Comparison of ENCODE assay signal across 13 cellular contexts in genomic region chr12:52947738-52948423, GRCh38. TPM values are rescaled to one million over a fixed set of nuclear protein-coding genes. Genes with fewer than 3 reads are reported as not detected.
DNase-seq lines count a peak whose midpoint lies in the region; ATAC-seq and TF ChIP-seq lines count a peak whose summit lies in the region.
"Had no signal": no experiment of that assay in that cellular context is flagged by ENCODE, and none has a peak within 500 bp of the region (broad histone marks: within the 10 kb centered on the region; RNA-seq: fewer than 3 reads in every experiment).

No MANE protein-coding gene starts in this region.

- no peaks in the 10 kb centered on the region for H3K27me3 ChIP-seq in SK-N-SH (ENCODE audit: insufficient read depth)
- H3K27me3 ChIP-seq: foreskin keratinocyte had no signal

- peaks cover 0 to 41% of the 10 kb centered on the region in 2 experiments; a peak in 2 of 4 replicates for H3K4me1 ChIP-seq in SK-N-SH (ENCODE audit: control insufficient read depth in 1 of 2, insufficient read depth in 2 of 2, low read depth in 1 of 2, low read length in 1 of 2)

- H3K36me3 ChIP-seq in SK-N-SH (replicated peaks in 1 of 2; ENCODE audit: control insufficient read depth in 1 of 2, insufficient read depth in 2 of 2, low read length in 1 of 2) = peaks cover 4 to 9% of the 10 kb centered on the region in 2 experiments
- H3K36me3 ChIP-seq: thoracic aorta had no signal

- H3K79me2 ChIP-seq in SK-N-SH (ENCODE audit: insufficient read depth) = peaks cover 53% of the 10 kb centered on the region

- H3K4me3 ChIP-seq in SK-N-SH (ENCODE audit: low read depth in 2 of 2, low read length in 1 of 2) (peak overlapping the region in 1 of 2 experiments; percentile 85; a peak in 1 of 4 replicates), fibroblast of the aortic adventitia (ENCODE audit: low read depth, low read length) (peak overlapping the region; percentile 31)

- CTCF ChIA-PET in SK-N-SH (lab: Yijun Ruan, JAX) = interaction anchor here (5.4 kb wide), 1 partner anchor 33 kb away, joined by 31 read pairs; no protein-coding TSS in a partner anchor
- CTCF ChIA-PET in T-cell (lab: Charles Lee) = no interaction called here

- H3K9me3 Mint-ChIP-seq in T-cell (no peaks in the 10 kb centered on the region), progenitor cell of endocrine pancreas (ENCODE audit: low read depth) (no peaks in the 10 kb centered on the region)

- TF ChIP-seq EP300 in SK-N-SH (IDR thresholded peaks at IDR 0.05; ENCODE audit: borderline replicate concordance in 1 of 2, low read depth in 1 of 2, low read length in 1 of 2) = no peak

- H3K9ac ChIP-seq in SK-N-SH = no peak overlapping the region; the same call in 1 of the 2 replicates

- H3K36me3 Mint-ChIP-seq in T-cell (no peaks in the 10 kb centered on the region), progenitor cell of endocrine pancreas (ENCODE audit: insufficient read depth) (peaks cover 24% of the 10 kb centered on the region)

- H3K9me2 ChIP-seq in SK-N-SH = no peaks in the 10 kb centered on the region

- H3K4me3 Mint-ChIP-seq in T-cell = peak overlapping the region; percentile 83 to 86 (median 84)
- peak overlapping the region; percentile 82 for H3K4me3 Mint-ChIP-seq in progenitor cell of endocrine pancreas (ENCODE audit: low read depth)

- peaks cover 0 to 12% of the 10 kb centered on the region in 2 donors for H3K27me3 Mint-ChIP-seq in T-cell
- H3K27me3 Mint-ChIP-seq in progenitor cell of endocrine pancreas = no peaks in the 10 kb centered on the region

- H4K20me1 ChIP-seq in SK-N-SH (ENCODE audit: insufficient read depth) = no peaks in the 10 kb centered on the region

- ATAC-seq in SK-N-SH treated with all-trans-retinoic acid at 6 μM for 48 hours (no peak), T-cell (replicated peaks in 1 of 4) (no peak)

- POLR2A ChIA-PET in SK-N-SH (lab: Yijun Ruan, JAX) = no interaction called here
- POLR2A ChIA-PET in T-cell (lab: Charles Lee) = no interaction called here

- H3K9me3 ChIP-seq in SK-N-SH = no peaks in the 10 kb centered on the region
- H3K9me3 ChIP-seq: mucosa of descending colon, thoracic aorta had no signal

- peak overlapping the region; percentile 81 for H3K4me2 ChIP-seq in SK-N-SH

- no peak for TF ChIP-seq RAD21 in SK-N-SH (IDR thresholded peaks at IDR 0.05; ENCODE audit: low read length)

- H2AFZ ChIP-seq in SK-N-SH (ENCODE audit: low read depth) = no peak overlapping the region

- H3K27ac Mint-ChIP-seq in T-cell (peak overlapping the region in 1 of 2 donors; percentile 36), progenitor cell of endocrine pancreas (peak overlapping the region; percentile 99)

- H3F3A ChIP-seq in SK-N-SH (replicated peaks; ENCODE audit: insufficient read depth) = peaks cover 30% of the 10 kb centered on the region

- H3K4me1 Mint-ChIP-seq in T-cell = peaks cover 5 to 13% (median 12%) of the 10 kb centered on the region in 3 donors
- H3K4me1 Mint-ChIP-seq in progenitor cell of endocrine pancreas (ENCODE audit: low read depth) = peaks cover 82% of the 10 kb centered on the region

- peak overlapping the region in 1 of 2 experiments; percentile 82; a peak in 1 of 4 replicates for H3K27ac ChIP-seq in SK-N-SH (ENCODE audit: low read depth in 2 of 2, low read length in 1 of 2)
- H3K27ac ChIP-seq: thoracic aorta had no signal

- DNase-seq in SK-N-SH (no peak), T-cell (no peak), fibroblast of the aortic adventitia (ENCODE audit: low read depth) (no peak), progenitor cell of endocrine pancreas (ENCODE audit: low spot score, unreplicated experiment) (no peak), SK-N-DZ (ENCODE audit: low spot score) (no peak), HPDE6-E6E7 (ENCODE audit: extremely low spot score) (no peak), NCI-H748 (lab: John Stamatoyannopoulos, UW; ENCODE audit: unreplicated experiment) (no peak)
- DNase-seq: Kasumi-1, NCI-H524 had no signal

- WGBS in SK-N-SH (ENCODE audit: low lambda C conversion rate) = 78% methylated on average over 12 of the region's 12 CpGs

- TF ChIP-seq CTCF in SK-N-SH (IDR thresholded peaks at IDR 0.05) (no peak), fibroblast of the aortic adventitia (IDR thresholded peaks at IDR 0.05; ENCODE audit: insufficient read depth, low read length) (no peak), progenitor cell of endocrine pancreas (IDR thresholded peaks at IDR 0.05; ENCODE audit: unreplicated experiment) (no peak)

TF ChIP-seq in SK-N-SH, 30 proteins besides CTCF, POLR2A, EP300 and RAD21 (continues in another document):
- no peak for TF ChIP-seq RXRA (IDR thresholded peaks at IDR 0.05; ENCODE audit: borderline replicate concordance, low read depth)
- no peak for TF ChIP-seq TEAD4 (IDR thresholded peaks at IDR 0.05; ENCODE audit: borderline replicate concordance, insufficient read depth)
- TF ChIP-seq ZBTB33 (IDR thresholded peaks at IDR 0.05; ENCODE audit: borderline replicate concordance, low read depth) = no peak
- no peak for TF ChIP-seq RCOR1 (IDR thresholded peaks at IDR 0.05; ENCODE audit: low read length)
- no peak for TF ChIP-seq CHD2 (IDR thresholded peaks at IDR 0.05; ENCODE audit: low read length, partially characterized antibody)
- TF ChIP-seq MEF2A (IDR thresholded peaks at IDR 0.05; ENCODE audit: borderline replicate concordance, low read depth) = no peak
- TF ChIP-seq TCF12 (IDR thresholded peaks at IDR 0.05) = no peak

TF ChIP-seq in SK-N-SH treated with all-trans-retinoic acid at 6 μM for 48 hours, 23 proteins besides CTCF, POLR2A, EP300 and RAD21:
- no peak for TF ChIP-seq SNAI2 (CRISPR knock-in tag; IDR thresholded peaks at IDR 0.05)
- TF ChIP-seq ZFP3 (CRISPR knock-in tag; IDR thresholded peaks at IDR 0.05) = no peak
- TF ChIP-seq POU6F1 (CRISPR knock-in tag; IDR thresholded peaks at IDR 0.05; ENCODE audit: borderline replicate concordance, low read depth) = no peak
TF ChIP-seq in SK-N-SH treated with all-trans-retinoic acid at 6 μM for 48 hours: peak in this region for 0.

RNA-seq across cellular contexts. Expression of gene KRT18, which starts 1.0 kb away (rescaled TPM):
- 332 and 351 TPM in 2 replicates for polyA plus RNA-seq in SK-N-SH (2012; rRNA removed)
- 225 and 265 TPM in 2 replicates for polyA plus RNA-seq in SK-N-SH (2012; cell fraction: cytosol; rRNA removed)
- 714 and 1,063 TPM in 2 replicates for polyA plus RNA-seq in SK-N-SH (2012; cell fraction: nucleus; rRNA removed)
- total RNA-seq in T-cell (10 to 100 TPM in 3 of 5 donors, 1 to 10 TPM in 2; 3.0 to 14.9 (median 11.8) TPM), fibroblast of the aortic adventitia (ENCODE audit: low replicate concordance) (26.8 and 188 TPM in 2 replicates), progenitor cell of endocrine pancreas (608 and 692 TPM in 2 replicates)
- not detected in 2 replicates for polyA plus RNA-seq in SK-N-DZ (2014; cell fraction: cytosol; rRNA removed)
- polyA plus RNA-seq in SK-N-DZ (2014; cell fraction: nucleus; rRNA removed) = not detected in 2 replicates

RNA-seq across cellular contexts. Expression of gene KRT8, which starts 43.0 kb away (rescaled TPM):
- 47.7 and 49.4 TPM in 2 replicates for polyA plus RNA-seq in SK-N-SH (2012; rRNA removed)
- 35.6 and 44.1 TPM in 2 replicates for polyA plus RNA-seq in SK-N-SH (2012; cell fraction: cytosol; rRNA removed)
- 40.7 and 41.4 TPM in 2 replicates for polyA plus RNA-seq in SK-N-SH (2012; cell fraction: nucleus; rRNA removed)
- total RNA-seq in T-cell (10 to 100 TPM in 2 of 5 donors, 1 to 10 TPM in 1, under 1 TPM in 2; 0.42 to 13.3 (median 8.0) TPM), fibroblast of the aortic adventitia (ENCODE audit: low replicate concordance) (5.4 and 15.4 TPM in 2 replicates), progenitor cell of endocrine pancreas (1,180 and 1,246 TPM in 2 replicates)
- polyA plus RNA-seq in SK-N-DZ (2014; cell fraction: cytosol; rRNA removed) = 1.5 and 1.8 TPM in 2 replicates
- 0.25 and 0.31 TPM in 2 replicates for polyA plus RNA-seq in SK-N-DZ (2014; cell fraction: nucleus; rRNA removed)

RNA-seq across cellular contexts. Expression of gene EIF4B, which starts 58.4 kb away (rescaled TPM):
- 267 and 292 TPM in 2 replicates for polyA plus RNA-seq in SK-N-SH (2012; rRNA removed)
- polyA plus RNA-seq in SK-N-SH (2012; cell fraction: cytosol; rRNA removed) = 346 and 371 TPM in 2 replicates
- 127 and 164 TPM in 2 replicates for polyA plus RNA-seq in SK-N-SH (2012; cell fraction: nucleus; rRNA removed)
- total RNA-seq in T-cell (100 to 1,000 TPM; 710 to 755 (median 729) TPM), fibroblast of the aortic adventitia (ENCODE audit: low replicate concordance) (1,016 and 1,876 TPM in 2 replicates), progenitor cell of endocrine pancreas (447 and 487 TPM in 2 replicates)
- 453 and 511 TPM in 2 replicates for polyA plus RNA-seq in SK-N-DZ (2014; cell fraction: cytosol; rRNA removed)
- polyA plus RNA-seq in SK-N-DZ (2014; cell fraction: nucleus; rRNA removed) = 216 and 276 TPM in 2 replicates

Comparison
In these comparisons a context has a peak if more than half of its experiments do, and no peak if none do; other contexts are left out.
1. RNA of gene KRT8, which starts 43.0 kb away (total RNA-seq): 1,180 to 1,246 TPM in progenitor cell of endocrine pancreas; 0.42 to 13.3 TPM in T-cell and 5.4 to 15.4 TPM in fibroblast of the aortic adventitia; every median in the first group is over 10 times any median in the second.